ENCODE assay signal across 12 cellular contexts in the genomic region with DNA sequence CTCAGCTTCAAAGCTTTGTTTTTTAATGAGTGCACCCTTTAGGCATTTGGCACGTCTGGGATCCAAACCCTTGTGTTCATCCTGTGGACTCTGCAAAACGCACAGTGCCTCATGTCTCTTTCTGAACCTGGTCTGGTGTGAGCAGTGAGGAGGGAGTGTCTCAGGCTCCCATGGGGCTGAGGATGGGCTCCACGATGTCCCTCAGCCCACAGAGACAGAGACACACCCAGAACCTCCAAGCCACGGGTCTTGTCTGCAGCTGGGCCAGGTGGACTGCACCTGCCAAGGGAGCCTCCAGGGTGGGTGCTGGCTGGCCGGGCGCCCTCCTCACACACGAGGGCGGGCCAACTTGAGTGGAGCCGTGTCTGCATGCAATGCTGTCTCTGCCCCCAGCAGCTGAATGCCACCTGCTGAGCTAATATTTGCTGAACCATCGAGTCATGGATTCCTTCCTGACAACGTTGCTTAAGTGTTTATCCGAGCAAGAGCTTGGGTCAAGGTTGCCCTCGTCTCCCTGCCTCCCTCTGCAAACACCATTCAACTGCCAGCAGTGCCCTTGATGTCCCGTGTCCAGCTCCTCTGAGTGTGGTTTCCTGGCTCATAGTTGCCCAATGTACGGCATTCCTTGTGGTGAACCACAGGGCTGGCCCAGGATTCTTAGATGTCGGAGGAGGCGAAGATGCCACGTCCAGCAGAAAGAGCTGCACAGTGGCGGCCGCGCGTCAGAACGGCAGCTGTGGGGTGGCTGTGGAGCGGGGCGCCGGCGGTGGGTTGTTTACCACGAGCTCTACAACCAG. TPM values are rescaled to one million over a fixed set of nuclear protein-coding genes. Genes with fewer than 3 reads are reported as not detected.
DNase-seq lines count a peak whose midpoint lies in the region; ATAC-seq and TF ChIP-seq lines count a peak whose summit lies in the region.
"Had no signal": no experiment of that assay in that cellular context is flagged by ENCODE, and none has a peak within 500 bp of the region (broad histone marks: within the 10 kb centered on the region; RNA-seq: fewer than 3 reads in every experiment).

No MANE protein-coding gene starts in this region.

- 0 out of 2 replicates have a peak overlapping the region, but pooled peaks have one; percentile 12 for H2AFZ ChIP-seq in PC-3 (ENCODE audit: low read length)

- TF ChIP-seq CTCF in PC-3 (conservative IDR thresholded peaks at IDR 0.05; ENCODE audit: low read depth, low read length): no peak
- no peak for TF ChIP-seq CTCF in esophagus muscularis mucosa (IDR thresholded peaks at IDR 0.05)
- TF ChIP-seq CTCF in type B pancreatic cell (conservative IDR thresholded peaks at IDR 0.05): no peak

- BruUV-seq in PC-3 (replicated peaks; lab: Mats Ljungman, UMichigan): no TSS peak

- no peak overlapping the region for H3K27ac Mint-ChIP-seq in activated CD4-positive, alpha-beta memory T cell treated with anti-CD3 and anti-CD28 coated beads, Interleukin-2, amount 10 ng/mL, durations not matched to agents 7 days and 5 days
- H3K27ac Mint-ChIP-seq in activated CD4-positive, alpha-beta memory T cell treated with anti-CD3 and anti-CD28 coated beads for 36 hours: no peak overlapping the region
- no peak overlapping the region for H3K27ac Mint-ChIP-seq in type B pancreatic cell
- H3K27ac Mint-ChIP-seq: stimulated activated naive CD8-positive, alpha-beta T cell treated with anti-CD3 and anti-CD28 coated beads, Interleukin-15, Interleukin-2, amounts not matched to agents 100 ng/mL and 50 ng/mL, for 24 hours had no signal

- H3K36me3 ChIP-seq in PC-3 (ENCODE audit: low read depth, low read length) (no peaks in the 10 kb centered on the region), esophagus muscularis mucosa (no peaks in the 10 kb centered on the region)
- H3K36me3 ChIP-seq: BLaER1, neutrophil had no signal

- no peaks in the 10 kb centered on the region for H4K20me1 ChIP-seq in PC-3 (ENCODE audit: low read length)
- H4K20me1 ChIP-seq: BLaER1 had no signal

- peak; percentile 93 for ATAC-seq in PC-3
- no peak for ATAC-seq in GM21528 (IDR thresholded peaks at IDR 0.05; ENCODE audit: low FRiP score, unreplicated experiment)
- ATAC-seq in stimulated activated naive CD8-positive, alpha-beta T cell treated with anti-CD3 and anti-CD28 coated beads, Interleukin-15, Interleukin-2, amounts not matched to agents 100 U/mL and 50 U/mL, for 24 hours: no peak

- CTCF ChIA-PET in activated CD4-positive, alpha-beta memory T cell treated with anti-CD3 and anti-CD28 coated beads, Interleukin-2, amount 10 ng/mL, durations not matched to agents 7 days and 5 days (lab: Charles Lee): no interaction called here
- CTCF ChIA-PET in activated CD4-positive, alpha-beta memory T cell treated with anti-CD3 and anti-CD28 coated beads for 36 hours (lab: Charles Lee): interaction anchor here (0.5 to 0.7 kb wide), 2 partner anchors 88 to 176 kb away, joined by 3 read pairs; no protein-coding TSS in a partner anchor
- CTCF ChIA-PET in PC-3 (lab: Charles Lee): interaction anchor here (1.1 kb wide), 1 partner anchor 43 kb away, joined by 5 read pairs; no protein-coding TSS in a partner anchor

- DNase-seq in activated CD4-positive, alpha-beta memory T cell treated with anti-CD3 and anti-CD28 coated beads, Interleukin-2, amount 10 ng/mL, durations not matched to agents 7 days and 5 days: peak; percentile 10
- no peak for DNase-seq in activated CD4-positive, alpha-beta memory T cell treated with anti-CD3 and anti-CD28 coated beads for 36 hours
- DNase-seq in PC-3: peak; percentile 99
- peak; percentile 90 for DNase-seq in esophagus muscularis mucosa (ENCODE audit: extremely low spot score)
- DNase-seq in type B pancreatic cell (ENCODE audit: extremely low spot score, unreplicated experiment): peak; percentile 62
- no peak for DNase-seq in activated CD4-positive, CD25-positive, alpha-beta regulatory T cell treated with anti-CD3 and anti-CD28 coated beads, Interleukin-2, amount 50 U/mL, for 72 hours
- DNase-seq in stimulated activated naive CD8-positive, alpha-beta T cell treated with anti-CD3 and anti-CD28 coated beads, Interleukin-15, Interleukin-2, amounts not matched to agents 100 U/mL and 50 U/mL, for 24 hours: no peak

- no peaks in the 10 kb centered on the region for H3K79me2 ChIP-seq in PC-3 (ENCODE audit: low read length)

- H3K9ac ChIP-seq in PC-3 (ENCODE audit: low read length): peak overlapping the region; percentile 30
- H3K9ac ChIP-seq: BLaER1, KMS-11 had no signal

- H3K4me2 ChIP-seq in PC-3 (ENCODE audit: low read length): peak overlapping the region; percentile 48
- H3K4me2 ChIP-seq: BLaER1, KMS-11 had no signal

- no peak overlapping the region for H3K4me3 Mint-ChIP-seq in activated CD4-positive, alpha-beta memory T cell treated with anti-CD3 and anti-CD28 coated beads, Interleukin-2, amount 10 ng/mL, durations not matched to agents 7 days and 5 days
- H3K4me3 Mint-ChIP-seq in activated CD4-positive, alpha-beta memory T cell treated with anti-CD3 and anti-CD28 coated beads for 36 hours: no peak overlapping the region
- no peak overlapping the region for H3K4me3 Mint-ChIP-seq in type B pancreatic cell
- H3K4me3 Mint-ChIP-seq: stimulated activated naive CD8-positive, alpha-beta T cell treated with anti-CD3 and anti-CD28 coated beads, Interleukin-15, Interleukin-2, amounts not matched to agents 100 ng/mL and 50 ng/mL, for 24 hours had no signal

- no peaks in the 10 kb centered on the region for H3K9me2 ChIP-seq in PC-3 (replicated peaks; ENCODE audit: low read length)

- no peaks in the 10 kb centered on the region for H3K36me3 Mint-ChIP-seq in activated CD4-positive, alpha-beta memory T cell treated with anti-CD3 and anti-CD28 coated beads, Interleukin-2, amount 10 ng/mL, durations not matched to agents 7 days and 5 days (ENCODE audit: low read depth)
- no peaks in the 10 kb centered on the region for H3K36me3 Mint-ChIP-seq in activated CD4-positive, alpha-beta memory T cell treated with anti-CD3 and anti-CD28 coated beads for 36 hours
- H3K36me3 Mint-ChIP-seq in type B pancreatic cell: no peaks in the 10 kb centered on the region

- no peak for TF ChIP-seq POLR2A in esophagus muscularis mucosa (IDR thresholded peaks at IDR 0.05; ENCODE audit: low read depth)

- H3K4me3 ChIP-seq in PC-3 (ENCODE audit: low read length): peak overlapping the region; percentile 12; the same call in 1 of the 2 replicates
- no peak overlapping the region for H3K4me3 ChIP-seq in esophagus muscularis mucosa
- H3K4me3 ChIP-seq: BLaER1 had no signal

- POLR2A ChIA-PET in activated CD4-positive, alpha-beta memory T cell treated with anti-CD3 and anti-CD28 coated beads, Interleukin-2, amount 10 ng/mL, durations not matched to agents 7 days and 5 days (lab: Charles Lee): no interaction called here
- POLR2A ChIA-PET in activated CD4-positive, alpha-beta memory T cell treated with anti-CD3 and anti-CD28 coated beads for 36 hours (lab: Charles Lee): no interaction called here
- POLR2A ChIA-PET in PC-3 (lab: Charles Lee; ENCODE audit: unreplicated experiment): interaction anchor here (0.6 to 1.1 kb wide), 4 partner anchors 12 to 941 kb away, joined by 3 to 18 read pairs (median 6); no protein-coding TSS in a partner anchor

- no peaks in the 10 kb centered on the region for H3K9me3 Mint-ChIP-seq in activated CD4-positive, alpha-beta memory T cell treated with anti-CD3 and anti-CD28 coated beads, Interleukin-2, amount 10 ng/mL, durations not matched to agents 7 days and 5 days
- H3K9me3 Mint-ChIP-seq in activated CD4-positive, alpha-beta memory T cell treated with anti-CD3 and anti-CD28 coated beads for 36 hours: no peaks in the 10 kb centered on the region
- H3K9me3 Mint-ChIP-seq in type B pancreatic cell: no peaks in the 10 kb centered on the region
- H3K9me3 Mint-ChIP-seq: stimulated activated naive CD8-positive, alpha-beta T cell treated with anti-CD3 and anti-CD28 coated beads, Interleukin-15, Interleukin-2, amounts not matched to agents 100 ng/mL and 50 ng/mL, for 24 hours had no signal

- H3K27me3 ChIP-seq in PC-3 (ENCODE audit: low read length) (no peaks in the 10 kb centered on the region), esophagus muscularis mucosa (peaks cover 0 to 50% (median 0%) of the 10 kb centered on the region in 4 donors)
- H3K27me3 ChIP-seq: BLaER1 had no signal

- H3K4me1 ChIP-seq in PC-3 (ENCODE audit: insufficient read depth, low read length) (peaks cover 38% of the 10 kb centered on the region), esophagus muscularis mucosa (peaks cover 0 to 22% (median 11%) of the 10 kb centered on the region in 4 donors)

- H3K9me3 ChIP-seq in PC-3 (ENCODE audit: low read length) (no peaks in the 10 kb centered on the region), esophagus muscularis mucosa (no peaks in the 10 kb centered on the region)
- H3K9me3 ChIP-seq: BLaER1, neutrophil had no signal

- WGBS in esophagus muscularis mucosa: 88% methylated on average over 26 of the region's 28 CpGs

- no peaks in the 10 kb centered on the region for H3F3A ChIP-seq in PC-3 (ENCODE audit: low read length, unreplicated experiment)

- H3K4me1 Mint-ChIP-seq in activated CD4-positive, alpha-beta memory T cell treated with anti-CD3 and anti-CD28 coated beads, Interleukin-2, amount 10 ng/mL, durations not matched to agents 7 days and 5 days: no peaks in the 10 kb centered on the region
- no peaks in the 10 kb centered on the region for H3K4me1 Mint-ChIP-seq in activated CD4-positive, alpha-beta memory T cell treated with anti-CD3 and anti-CD28 coated beads for 36 hours (ENCODE audit: low read depth)
- no peaks in the 10 kb centered on the region for H3K4me1 Mint-ChIP-seq in type B pancreatic cell (ENCODE audit: unreplicated experiment)

- H3K27ac ChIP-seq in PC-3 (ENCODE audit: low read length) (peak overlapping the region; percentile 78), esophagus muscularis mucosa (replicated peaks in 1 of 4) (no peak overlapping the region)
- H3K27ac ChIP-seq: BLaER1, KMS-11, neutrophil had no signal

- intact Hi-C loops in activated CD4-positive, alpha-beta memory T cell treated with anti-CD3 and anti-CD28 coated beads for 36 hours (cut with micrococcal nuclease): no loop called here
- intact Hi-C loops in PC-3 (cut with micrococcal nuclease) (loop anchor here (5.0 kb wide), 1 partner anchor 33 kb away; a partner anchor contains a TSS), esophagus muscularis mucosa (cut with DNase I) (no loop called here)

- TF ChIP-seq EP300 in esophagus muscularis mucosa (IDR thresholded peaks at IDR 0.05): no peak

- peaks cover 2% of the 10 kb centered on the region for H3K27me3 Mint-ChIP-seq in activated CD4-positive, alpha-beta memory T cell treated with anti-CD3 and anti-CD28 coated beads, Interleukin-2, amount 10 ng/mL, durations not matched to agents 7 days and 5 days
- no peaks in the 10 kb centered on the region for H3K27me3 Mint-ChIP-seq in activated CD4-positive, alpha-beta memory T cell treated with anti-CD3 and anti-CD28 coated beads for 36 hours
- H3K27me3 Mint-ChIP-seq in type B pancreatic cell: peaks cover 5% of the 10 kb centered on the region
- H3K27me3 Mint-ChIP-seq: stimulated activated naive CD8-positive, alpha-beta T cell treated with anti-CD3 and anti-CD28 coated beads, Interleukin-15, Interleukin-2, amounts not matched to agents 100 ng/mL and 50 ng/mL, for 24 hours had no signal

RNA-seq across cellular contexts. Expression of a gene that starts 31.4 kb away (rescaled TPM):
- total RNA-seq in activated CD4-positive, alpha-beta memory T cell treated with anti-CD3 and anti-CD28 coated beads, Interleukin-2, amount 10 ng/mL, durations not matched to agents 7 days and 5 days: 10 to 100 TPM; 68.7 to 71.4 TPM
- total RNA-seq in activated CD4-positive, alpha-beta memory T cell treated with anti-CD3 and anti-CD28 coated beads for 36 hours: 10 to 100 TPM; 48.4 to 51.4 TPM
- total RNA-seq in PC-3 (2014; rRNA removed) (121 and 144 TPM in 2 replicates), esophagus muscularis mucosa (10 to 100 TPM; 22.5 to 51.7 (median 35.0) TPM), type B pancreatic cell (ENCODE audit: low replicate concordance) (91.6 and 97.1 TPM in 2 replicates)

Comparison
In these comparisons a context has a peak if more than half of its experiments do, and no peak if none do; other contexts are left out.
1. DNase-seq: peak in activated CD4-positive, alpha-beta memory T cell treated with anti-CD3 and anti-CD28 coated beads, Interleukin-2, amount 10 ng/mL, durations not matched to agents 7 days and 5 days (single experiment), PC-3 (single experiment), esophagus muscularis mucosa (single experiment) and type B pancreatic cell (single experiment); none in activated CD4-positive, alpha-beta memory T cell treated with anti-CD3 and anti-CD28 coated beads for 36 hours (single experiment), activated CD4-positive, CD25-positive, alpha-beta regulatory T cell treated with anti-CD3 and anti-CD28 coated beads, Interleukin-2, amount 50 U/mL, for 72 hours (single experiment) and stimulated activated naive CD8-positive, alpha-beta T cell treated with anti-CD3 and anti-CD28 coated beads, Interleukin-15, Interleukin-2, amounts not matched to agents 100 U/mL and 50 U/mL, for 24 hours (single experiment).